Comparison of ENCODE assay signal across 8 cellular contexts in the genomic region with DNA sequence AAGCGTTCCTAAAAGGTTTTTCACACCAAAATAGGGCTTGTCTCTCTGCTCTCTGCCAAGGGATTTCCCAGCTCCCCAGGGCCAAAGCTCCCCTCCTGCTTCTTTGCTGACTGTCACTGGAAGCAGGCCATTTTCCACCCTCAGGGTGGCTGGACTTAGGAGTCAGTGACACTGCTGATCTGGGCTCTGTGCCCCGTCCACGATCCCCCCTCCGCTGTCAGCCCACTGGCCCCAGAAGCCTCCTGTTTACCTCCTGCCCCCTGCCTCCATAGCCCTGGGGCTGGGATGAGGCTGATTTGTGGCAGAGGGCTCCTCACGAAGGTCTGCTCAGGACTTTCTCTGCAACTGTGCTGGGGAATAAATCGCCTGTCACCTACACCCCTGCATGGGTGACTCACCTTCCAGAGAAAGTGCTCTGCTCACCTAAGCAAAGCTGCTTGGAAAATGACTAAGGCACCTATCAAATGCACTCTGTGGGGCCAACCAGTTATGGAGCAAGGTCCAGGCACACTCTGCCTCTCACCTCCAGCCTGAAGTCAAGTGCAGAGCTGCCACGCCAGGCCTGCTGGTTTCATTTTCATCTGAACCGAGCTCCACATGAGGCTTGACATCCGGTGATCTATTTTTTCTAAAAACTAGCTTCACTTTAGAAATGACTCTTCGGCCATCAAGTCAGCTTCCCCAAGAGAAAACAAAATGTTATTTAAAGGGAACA. TPM values are rescaled to one million over a fixed set of nuclear protein-coding genes. Genes with fewer than 3 reads are reported as not detected.
DNase-seq lines count a peak whose midpoint lies in the region; ATAC-seq, FAIRE-seq and TF ChIP-seq lines count a peak whose summit lies in the region.

No MANE protein-coding gene starts in this region.

- peak; percentile 58 for FAIRE-seq in HTR-8/SVneo (lab: Jason Lieb, UNC)

- no peaks in the 10 kb centered on the region for H3K9me3 Mint-ChIP-seq in natural killer cell treated with Interleukin-12 subunit alpha and Interleukin-12 subunit beta and Interleukin-15 and Interleukin-18, amount 100 ng/mL, for 72 hours

- no peak for TF ChIP-seq CTCF in GM10266 (IDR thresholded peaks at IDR 0.05; ENCODE audit: control insufficient read depth, insufficient read depth, low read depth, missing control alignments)
- no peak for TF ChIP-seq CTCF in thoracic aorta (IDR thresholded peaks at IDR 0.05)

- H3K27me3 ChIP-seq in thoracic aorta (replicated peaks; ENCODE audit: insufficient read depth): no peaks in the 10 kb centered on the region

- peak; percentile 64 to 77 for ATAC-seq in natural killer cell treated with Interleukin-12 subunit alpha and Interleukin-12 subunit beta and Interleukin-15 and Interleukin-18, amount 100 ng/mL, for 72 hours
- ATAC-seq in thoracic aorta (ENCODE audit: insufficient number of reproducible peaks, low FRiP score, low read depth): no peak
- ATAC-seq in GM21381 (IDR thresholded peaks at IDR 0.05; ENCODE audit: unreplicated experiment): no peak

- peak overlapping the region; percentile 52 to 68 for H3K27ac ChIP-seq in thoracic aorta

- no peaks in the 10 kb centered on the region for H3K36me3 ChIP-seq in thoracic aorta

- no peaks in the 10 kb centered on the region for H3K27me3 Mint-ChIP-seq in natural killer cell treated with Interleukin-12 subunit alpha and Interleukin-12 subunit beta and Interleukin-15 and Interleukin-18, amount 100 ng/mL, for 72 hours

- no peaks in the 10 kb centered on the region for H3K9me3 ChIP-seq in thoracic aorta

- peak overlapping the region; percentile 61 for H3K4me3 ChIP-seq in thoracic aorta

- peaks cover 65 to 77% of the 10 kb centered on the region in 2 donors for H3K4me1 ChIP-seq in thoracic aorta (ENCODE audit: control insufficient read depth in 1 of 2, low read depth in 2 of 2)

- H3K4me1 Mint-ChIP-seq in natural killer cell treated with Interleukin-12 subunit alpha and Interleukin-12 subunit beta and Interleukin-15 and Interleukin-18, amount 100 ng/mL, for 72 hours (ENCODE audit: low read depth in 2 of 2): peaks cover 76 to 81% of the 10 kb centered on the region in 2 donors

- H3K4me3 Mint-ChIP-seq in natural killer cell treated with Interleukin-12 subunit alpha and Interleukin-12 subunit beta and Interleukin-15 and Interleukin-18, amount 100 ng/mL, for 72 hours: peak overlapping the region; percentile 100

- DNase-seq in GM10266 (ENCODE audit: extremely low spot score) (peak; percentile 76), HTR-8/SVneo (ENCODE audit: insufficient read length, low spot score) (no peak), thoracic aorta (ENCODE audit: low spot score) (no peak), cerebellum (ENCODE audit: low spot score) (no peak)
- DNase-seq in activated CD4-positive, alpha-beta T cell treated with anti-CD3 and anti-CD28 coated beads, Interleukin-2, amount 50 U/mL, for 1 hour: peak; percentile 61
- DNase-seq in effector CD4-positive, alpha-beta T cell: peak; percentile 53
- DNase-seq in natural killer cell treated with Interleukin-12 subunit alpha and Interleukin-12 subunit beta and Interleukin-15 and Interleukin-18, amount 100 ng/mL, for 72 hours (ENCODE audit: low spot score): peak; percentile 90

- peak overlapping the region; percentile 96 to 98 for H3K27ac Mint-ChIP-seq in natural killer cell treated with Interleukin-12 subunit alpha and Interleukin-12 subunit beta and Interleukin-15 and Interleukin-18, amount 100 ng/mL, for 72 hours

- H3K36me3 Mint-ChIP-seq in natural killer cell treated with Interleukin-12 subunit alpha and Interleukin-12 subunit beta and Interleukin-15 and Interleukin-18, amount 100 ng/mL, for 72 hours: peaks cover 29% of the 10 kb centered on the region

RNA-seq across cellular contexts. Expression of a gene that starts 4.9 kb away (rescaled TPM):
- total RNA-seq in natural killer cell treated with Interleukin-12 subunit alpha and Interleukin-12 subunit beta and Interleukin-15 and Interleukin-18, amount 100 ng/mL, for 72 hours: 10 to 100 TPM; 65.9 to 75.4 TPM
- total RNA-seq in thoracic aorta (10 to 100 TPM; 10.1 to 10.7 TPM), cerebellum (3.5 TPM)

RNA-seq across cellular contexts. Expression of a gene that starts 50.0 kb away (rescaled TPM):
- under 1 TPM; 0.62 to 0.81 TPM for total RNA-seq in natural killer cell treated with Interleukin-12 subunit alpha and Interleukin-12 subunit beta and Interleukin-15 and Interleukin-18, amount 100 ng/mL, for 72 hours
- total RNA-seq in thoracic aorta: not detected
- total RNA-seq in cerebellum: not detected

Comparison
In these comparisons a context has a peak if more than half of its experiments do, and no peak if none do; other contexts are left out.
1. DNase-seq: peak in GM10266 (single experiment), activated CD4-positive, alpha-beta T cell treated with anti-CD3 and anti-CD28 coated beads, Interleukin-2, amount 50 U/mL, for 1 hour (single experiment), effector CD4-positive, alpha-beta T cell (single experiment) and natural killer cell treated with Interleukin-12 subunit alpha and Interleukin-12 subunit beta and Interleukin-15 and Interleukin-18, amount 100 ng/mL, for 72 hours (single experiment); none in HTR-8/SVneo (single experiment), thoracic aorta (single experiment) and cerebellum (single experiment).
2. ATAC-seq: peak in natural killer cell treated with Interleukin-12 subunit alpha and Interleukin-12 subunit beta and Interleukin-15 and Interleukin-18, amount 100 ng/mL, for 72 hours (2 of 2); none in thoracic aorta (single experiment) and GM21381 (single experiment).
3. RNA of a gene that starts 4.9 kb away (total RNA-seq): 65.9 to 75.4 TPM in natural killer cell treated with Interleukin-12 subunit alpha and Interleukin-12 subunit beta and Interleukin-15 and Interleukin-18, amount 100 ng/mL, for 72 hours; 10.1 to 10.7 TPM in thoracic aorta and 3.5 TPM in cerebellum (single experiment); every median in the first group is over 4 times any median in the second.